Comparison of ENCODE assay signal across 9 cellular contexts in genomic region chr22:31844941-31845340, GRCh38.
"Had no signal": no experiment of that assay in that cellular context is flagged by ENCODE, and none has a peak within 500 bp of the region (broad histone marks: within the 10 kb centered on the region; RNA-seq: fewer than 3 reads in every experiment).

No MANE protein-coding gene starts in this region.

- ATAC-seq: HCT116, HepG2, K562 had no signal

- H3K4me3 ChIP-seq: HAP-1, K562 had no signal

- H3K27ac Mint-ChIP-seq: HFFc6 had no signal

- H3K4me1 ChIP-seq: HAP-1 had no signal

- H3K27ac ChIP-seq: HL-60 had no signal

- H3K9me3 ChIP-seq: HAP-1 had no signal

- H3K4me3 Mint-ChIP-seq: HFFc6 had no signal

- DNase-seq: GOT3, H7, HFFc6, KG1 had no signal

- H3K9me3 Mint-ChIP-seq: HFFc6 had no signal
